In genomic region chr1:21295059-21295401, GRCh38 we compare ENCODE assay signal across 8 cellular contexts. TPM values are rescaled to one million over a fixed set of nuclear protein-coding genes. Genes with fewer than 3 reads are reported as not detected.
DNase-seq lines count a peak whose midpoint lies in the region; ATAC-seq and TF ChIP-seq lines count a peak whose summit lies in the region.

No MANE protein-coding gene starts in this region.

- WGBS in gastroesophageal sphincter (ENCODE audit: low coverage in 1 of 2), 2 donors = 57% methylated on average over 1 of the region's 1 CpG; no CpG with 5 or more reads in 1 of the 2 donors

- H3K27me3 ChIP-seq in gastroesophageal sphincter = no peaks in the 10 kb centered on the region

- peaks cover 0 to 4% of the 10 kb centered on the region in 2 donors for H3K36me3 ChIP-seq in gastroesophageal sphincter

- peaks cover 0 to 68% (median 0%) of the 10 kb centered on the region in 3 donors for H3K4me1 ChIP-seq in gastroesophageal sphincter

- DNase-seq in T-helper 9 cell (peak; percentile 34), epithelial cell of esophagus (ENCODE audit: low read depth) (peak; percentile 30), GM19240 (ENCODE audit: insufficient read length, low spot score) (no peak), NCI-H146 treated with DMSO at 0.1 percent for 48 hours (lab: John Stamatoyannopoulos, UW; ENCODE audit: unreplicated experiment) (no peak), KG1 (lab: John Stamatoyannopoulos, UW) (no peak)
- peak; percentile 17 for DNase-seq in stimulated activated CD8-positive, alpha-beta memory T cell treated with anti-CD3 and anti-CD28 coated beads, Interleukin-4, amount 100 ng/mL, for 24 hours (ENCODE audit: low read depth)

- ATAC-seq in HG03039 (IDR thresholded peaks at IDR 0.05; ENCODE audit: unreplicated experiment) (peak; percentile 2), gastroesophageal sphincter (no peak)

- TF ChIP-seq CTCF in epithelial cell of esophagus (IDR thresholded peaks at IDR 0.05; ENCODE audit: insufficient read depth, low read depth, low read length, missing control alignments) (no peak), gastroesophageal sphincter (IDR thresholded peaks at IDR 0.05) (no peak)

- H3K4me3 ChIP-seq in epithelial cell of esophagus (ENCODE audit: low read length) (no peak overlapping the region), gastroesophageal sphincter (no peak overlapping the region)

- TF ChIP-seq EP300 in gastroesophageal sphincter (IDR thresholded peaks at IDR 0.05) = no peak

- TF ChIP-seq POLR2A in gastroesophageal sphincter (IDR thresholded peaks at IDR 0.05) = no peak

- no peak overlapping the region for H3K27ac ChIP-seq in gastroesophageal sphincter

- no peaks in the 10 kb centered on the region for H3K9me3 ChIP-seq in gastroesophageal sphincter

RNA-seq across cellular contexts. Expression of gene ECE1, which starts 4.8 kb away (rescaled TPM):
- 10 to 100 TPM; 68.3 to 94.7 (median 69.9) TPM for total RNA-seq in gastroesophageal sphincter

Comparison
In these comparisons a context has a peak if more than half of its experiments do, and no peak if none do; other contexts are left out.
1. DNase-seq: peak in T-helper 9 cell (single experiment), epithelial cell of esophagus (single experiment) and stimulated activated CD8-positive, alpha-beta memory T cell treated with anti-CD3 and anti-CD28 coated beads, Interleukin-4, amount 100 ng/mL, for 24 hours (single experiment); none in GM19240 (single experiment), NCI-H146 treated with DMSO at 0.1 percent for 48 hours (single experiment) and KG1 (single experiment).